ENCODE assay signal across 13 cellular contexts in genomic region chr17:13765701-13766100, GRCh38.
"Had no signal": no experiment of that assay in that cellular context is flagged by ENCODE, and none has a peak within 500 bp of the region (broad histone marks: within the 10 kb centered on the region; RNA-seq: fewer than 3 reads in every experiment).

No MANE protein-coding gene starts in this region.

- H3K9ac ChIP-seq: neural progenitor cell had no signal

- H3K36me3 ChIP-seq: neural progenitor cell, spleen, transverse colon had no signal

- H3K27ac ChIP-seq: dorsolateral prefrontal cortex, neural progenitor cell, spleen, transverse colon had no signal

- ATAC-seq: stimulated activated memory B cell treated with anti-CD40 and anti-IgM and Interleukin-4, amounts not matched to agents 10 μg/mL and 1 μg/mL and 100 μg/mL, for 72 hours; T-helper 17 cell had no signal

- H2AFZ ChIP-seq: neural progenitor cell had no signal

- H3K27ac Mint-ChIP-seq: activated CD4-positive, alpha-beta T cell treated with anti-CD3 and anti-CD28 coated beads, Interleukin-2, amount 10 ng/mL, durations not matched to agents 7 days and 5 days; activated T-helper 2 cell treated with anti-CD3 and anti-CD28 coated beads, Interferon-gamma antibody, Interleukin-2, Interleukin-4, amounts not matched to agents 10 μg/mL and 5 μg/mL and 100 μg/mL, durations not matched to agents 14 hours and 24 hours and 36 hours; brain; neural progenitor cell; stimulated activated memory B cell treated with anti-CD40 and anti-IgM and Interleukin-4, amounts not matched to agents 10 μg/mL and 1 μg/mL and 100 μg/mL, for 72 hours; T-helper 17 cell had no signal

- DNase-seq: activated CD4-positive, alpha-beta T cell treated with anti-CD3 and anti-CD28 coated beads, Interleukin-2, amount 10 ng/mL, durations not matched to agents 7 days and 5 days; activated CD4-positive, CD25-positive, alpha-beta regulatory T cell; activated naive CD4-positive, alpha-beta T cell treated with anti-CD3 and anti-CD28 coated beads, Interleukin-2, amount 50 U/mL, for 16 hours; dorsolateral prefrontal cortex; islet precursor cell; spleen; stimulated activated CD4-positive, alpha-beta T cell treated with anti-CD3 and anti-CD28 coated beads, Interleukin-1b, Interleukin-23, amount 100 ng/mL, for 48 hours; T-helper 17 cell; transverse colon had no signal

- H3K4me3 ChIP-seq: dorsolateral prefrontal cortex, neural progenitor cell, spleen, transverse colon had no signal

- H3K4me3 Mint-ChIP-seq: activated CD4-positive, alpha-beta T cell treated with anti-CD3 and anti-CD28 coated beads, Interleukin-2, amount 10 ng/mL, durations not matched to agents 7 days and 5 days; brain; neural progenitor cell; stimulated activated memory B cell treated with anti-CD40 and anti-IgM and Interleukin-4, amounts not matched to agents 10 μg/mL and 1 μg/mL and 100 μg/mL, for 72 hours; T-helper 17 cell had no signal

- H3K36me3 Mint-ChIP-seq: neural progenitor cell had no signal

- H3K4me2 ChIP-seq: neural progenitor cell had no signal

- H3K4me1 ChIP-seq: neural progenitor cell, spleen, transverse colon had no signal

- H3K27me3 ChIP-seq: neural progenitor cell, transverse colon had no signal

- H3K4me1 Mint-ChIP-seq: activated CD4-positive, alpha-beta T cell treated with anti-CD3 and anti-CD28 coated beads, Interleukin-2, amount 10 ng/mL, durations not matched to agents 7 days and 5 days; neural progenitor cell; stimulated activated memory B cell treated with anti-CD40 and anti-IgM and Interleukin-4, amounts not matched to agents 10 μg/mL and 1 μg/mL and 100 μg/mL, for 72 hours; T-helper 17 cell had no signal
